In genomic region chr6:112879920-112880413, GRCh38 we compare ENCODE assay signal across 10 cellular contexts.
A peak's percentile ranks its signal among the peaks of the same experiment; 100 is the strongest.
DNase-seq lines count a peak whose midpoint lies in the region; ATAC-seq, FAIRE-seq and TF ChIP-seq lines count a peak whose summit lies in the region.
"Had no signal": no experiment of that assay in that cellular context is flagged by ENCODE, and none has a peak within 500 bp of the region (broad histone marks: within the 10 kb centered on the region; RNA-seq: fewer than 3 reads in every experiment).

No MANE protein-coding gene starts in this region.

- no peak overlapping the region for H3K9ac ChIP-seq in kidney (ENCODE audit: low read length in 2 of 2)

- H3K4me3 ChIP-seq in kidney (ENCODE audit: low read length in 2 of 2), result no peak overlapping the region
- H3K4me3 ChIP-seq: SK-N-MC had no signal

- FAIRE-seq in kidney (lab: Jason Lieb, UNC) (no peak), urothelium cell line (lab: Jason Lieb, UNC) (no peak)

- no peaks in the 10 kb centered on the region for H3K36me3 ChIP-seq in kidney (ENCODE audit: control insufficient read depth in 1 of 2, insufficient read depth in 2 of 2, low read length in 2 of 2)

- no peaks in the 10 kb centered on the region for H3K36me3 Mint-ChIP-seq in activated CD4-positive, alpha-beta memory T cell treated with anti-CD3 and anti-CD28 coated beads for 36 hours
- H3K36me3 Mint-ChIP-seq: brain had no signal

- no peak overlapping the region for H3K27ac Mint-ChIP-seq in activated CD4-positive, alpha-beta memory T cell treated with anti-CD3 and anti-CD28 coated beads for 36 hours

- intact Hi-C loops in activated CD4-positive, alpha-beta memory T cell treated with anti-CD3 and anti-CD28 coated beads for 36 hours (cut with micrococcal nuclease), result no loop called here
- intact Hi-C loops in kidney (cut with DNase I), result no loop called here

- no peaks in the 10 kb centered on the region for H3K27me3 Mint-ChIP-seq in activated CD4-positive, alpha-beta memory T cell treated with anti-CD3 and anti-CD28 coated beads for 36 hours

- DNase-seq in activated CD4-positive, alpha-beta memory T cell treated with anti-CD3 and anti-CD28 coated beads for 36 hours, result peak; percentile 26
- peak; percentile 69 for DNase-seq in kidney
- no peak for DNase-seq in NCI-H446 treated with DMSO at 0.1 percent for 48 hours (lab: John Stamatoyannopoulos, UW)
- DNase-seq in stimulated activated CD4-positive, alpha-beta T cell treated with anti-CD3 and anti-CD28 coated beads, Interleukin-4, amount 100 ng/mL, for 4 hours, result no peak
- DNase-seq in urothelium cell line (ENCODE audit: low spot score), result no peak

- ATAC-seq in GM21825 (IDR thresholded peaks at IDR 0.05; ENCODE audit: unreplicated experiment) (peak; percentile 63), GM21390 (IDR thresholded peaks at IDR 0.05; ENCODE audit: unreplicated experiment) (no peak)

- no peaks in the 10 kb centered on the region for H3K9me3 ChIP-seq in kidney (ENCODE audit: control insufficient read depth in 1 of 2, low read length in 2 of 2)

- H3K27ac ChIP-seq in 22Rv1, result no peak overlapping the region
- H3K27ac ChIP-seq in kidney (ENCODE audit: low read depth in 2 of 2, low read length in 2 of 2), result no peak overlapping the region
- H3K27ac ChIP-seq: SK-N-MC had no signal

- CTCF ChIA-PET in activated CD4-positive, alpha-beta memory T cell treated with anti-CD3 and anti-CD28 coated beads for 36 hours (lab: Charles Lee), result no interaction called here

- no peak overlapping the region for H3K4me3 Mint-ChIP-seq in activated CD4-positive, alpha-beta memory T cell treated with anti-CD3 and anti-CD28 coated beads for 36 hours

- POLR2A ChIA-PET in activated CD4-positive, alpha-beta memory T cell treated with anti-CD3 and anti-CD28 coated beads for 36 hours (lab: Charles Lee), result no interaction called here

- H3K9me3 Mint-ChIP-seq in activated CD4-positive, alpha-beta memory T cell treated with anti-CD3 and anti-CD28 coated beads for 36 hours, result peaks cover 2% of the 10 kb centered on the region

- no peaks in the 10 kb centered on the region for H3K4me1 ChIP-seq in kidney (ENCODE audit: control insufficient read depth in 1 of 2, insufficient read depth in 1 of 2, low read depth in 1 of 2, low read length in 2 of 2)

- TF ChIP-seq CTCF in 22Rv1 (IDR thresholded peaks at IDR 0.05) (peak; percentile 77), kidney (IDR thresholded peaks at IDR 0.05; ENCODE audit: borderline replicate concordance, extremely low read depth, insufficient read depth) (no peak)

- no peaks in the 10 kb centered on the region for H3K4me1 Mint-ChIP-seq in activated CD4-positive, alpha-beta memory T cell treated with anti-CD3 and anti-CD28 coated beads for 36 hours (ENCODE audit: low read depth)

Comparison
In these comparisons a context has a peak if more than half of its experiments do, and no peak if none do; other contexts are left out.
1. DNase-seq: peak in activated CD4-positive, alpha-beta memory T cell treated with anti-CD3 and anti-CD28 coated beads for 36 hours (single experiment) and kidney (single experiment); none in NCI-H446 treated with DMSO at 0.1 percent for 48 hours (single experiment), stimulated activated CD4-positive, alpha-beta T cell treated with anti-CD3 and anti-CD28 coated beads, Interleukin-4, amount 100 ng/mL, for 4 hours (0 of 2) and urothelium cell line (single experiment).